Comparison of ENCODE assay signal across 11 cellular contexts in genomic region chr9:77846957-77847574, GRCh38.
A peak's percentile ranks its signal among the peaks of the same experiment; 100 is the strongest.
DNase-seq lines count a peak whose midpoint lies in the region; ATAC-seq and TF ChIP-seq lines count a peak whose summit lies in the region.
"Had no signal": no experiment of that assay in that cellular context is flagged by ENCODE, and none has a peak within 500 bp of the region (broad histone marks: within the 10 kb centered on the region; RNA-seq: fewer than 3 reads in every experiment).

No MANE protein-coding gene starts in this region.

- no peaks in the 10 kb centered on the region for H3K9me3 ChIP-seq in heart right ventricle
- no peaks in the 10 kb centered on the region for H3K9me3 ChIP-seq in smooth muscle cell (replicated peaks; ENCODE audit: low read depth)

- intact Hi-C loops in heart right ventricle (cut with DNase I), result loop anchor here in 3 of 10 donors (2.0 to 10.0 kb wide), 3 partner anchors 185 to 188 kb away; partner anchors contain the start of gene GNAQ (in 2 of the 3)

- peak overlapping the region; percentile 47 for H3K4me2 ChIP-seq in smooth muscle cell

- TF ChIP-seq CTCF in HFFc6 (IDR thresholded peaks at IDR 0.05) (no peak), VCaP (conservative IDR thresholded peaks at IDR 0.05) (no peak), heart right ventricle (IDR thresholded peaks at IDR 0.05) (no peak), smooth muscle cell (IDR thresholded peaks at IDR 0.05; ENCODE audit: borderline replicate concordance, insufficient read depth, poor library complexity, severe bottlenecking) (no peak)

- peaks cover 3 to 82% (median 54%) of the 10 kb centered on the region in 9 donors for H3K4me1 ChIP-seq in heart right ventricle
- H3K4me1 ChIP-seq in smooth muscle cell (ENCODE audit: low read depth), result peaks cover 11% of the 10 kb centered on the region

- H3K27me3 ChIP-seq in heart right ventricle, result no peaks in the 10 kb centered on the region
- H3K27me3 ChIP-seq in smooth muscle cell (ENCODE audit: low read depth), result no peaks in the 10 kb centered on the region

- H3K4me1 Mint-ChIP-seq in HFFc6 (ENCODE audit: low read depth), result peaks cover 15% of the 10 kb centered on the region

- DNase-seq in HFFc6, result peak; percentile 31
- DNase-seq in heart right ventricle, result peak in 1 of 2 donors; percentile 31
- no peak for DNase-seq in smooth muscle cell (lab: John Stamatoyannopoulos, UW; ENCODE audit: unreplicated experiment)
- no peak for DNase-seq in CD1c-positive myeloid dendritic cell (ENCODE audit: extremely low spot score)
- no peak for DNase-seq in activated CD4-positive, CD25-positive, alpha-beta regulatory T cell treated with anti-CD3 and anti-CD28 coated beads, Interleukin-2, amount 50 U/mL, for 72 hours
- no peak for DNase-seq in occipital lobe (lab: John Stamatoyannopoulos, UW)
- DNase-seq: DMS 273 treated with DMSO at 0.1 percent for 48 hours; stimulated activated CD4-positive, alpha-beta T cell treated with anti-CD3 and anti-CD28 coated beads, Interleukin-2, amount 100 ng/mL, for 24 hours had no signal

- no peak overlapping the region for H2AFZ ChIP-seq in smooth muscle cell (ENCODE audit: low read depth)

- H3K9me3 Mint-ChIP-seq in HFFc6, result no peaks in the 10 kb centered on the region
- H3K9me3 Mint-ChIP-seq: T-helper 2 cell treated with Interferon-gamma antibody and Interleukin-4, amounts not matched to agents 5 μg/mL and 100 μg/mL, for 36 hours had no signal

- H3K4me3 ChIP-seq in heart right ventricle, result no peak overlapping the region
- H3K4me3 ChIP-seq in smooth muscle cell, result no peak overlapping the region

- no peaks in the 10 kb centered on the region for H3K36me3 Mint-ChIP-seq in HFFc6 (ENCODE audit: low read depth)

- no peaks in the 10 kb centered on the region; the same call in 1 of the 2 replicates for H3K27me3 Mint-ChIP-seq in HFFc6 (ENCODE audit: insufficient read depth)

- H3K4me3 Mint-ChIP-seq in HFFc6, result peak overlapping the region; percentile 62
- H3K4me3 Mint-ChIP-seq: T-helper 2 cell treated with Interferon-gamma antibody and Interleukin-4, amounts not matched to agents 5 μg/mL and 100 μg/mL, for 36 hours had no signal

- ATAC-seq in heart right ventricle (peak; percentile 41 to 85 (median 72)), HG02571 (IDR thresholded peaks at IDR 0.05; ENCODE audit: unreplicated experiment) (no peak)

- H3K9ac ChIP-seq in smooth muscle cell (ENCODE audit: low read depth), result no peak overlapping the region

- H3K27ac Mint-ChIP-seq in HFFc6, result peak overlapping the region; percentile 86
- H3K27ac Mint-ChIP-seq: T-helper 2 cell treated with Interferon-gamma antibody and Interleukin-4, amounts not matched to agents 5 μg/mL and 100 μg/mL, for 36 hours had no signal

- H3K79me2 ChIP-seq in smooth muscle cell (ENCODE audit: low read depth), result peaks cover 22% of the 10 kb centered on the region

- peaks cover 95% of the 10 kb centered on the region for H4K20me1 ChIP-seq in smooth muscle cell (ENCODE audit: low read depth)

- 55 to 70% methylated on average over 11 of the region's 11 CpGs for WGBS in heart right ventricle, 2 donors
- 72% methylated on average over 11 of the region's 11 CpGs for WGBS in smooth muscle cell (ENCODE audit: low lambda C conversion rate)

- no peaks in the 10 kb centered on the region for H3F3A ChIP-seq in smooth muscle cell (ENCODE audit: low read depth)

- no peaks in the 10 kb centered on the region for H3K36me3 ChIP-seq in heart right ventricle
- no peaks in the 10 kb centered on the region for H3K36me3 ChIP-seq in smooth muscle cell (ENCODE audit: low read depth)

- H3K27ac ChIP-seq in VCaP (peak overlapping the region; percentile 33), heart right ventricle (peak overlapping the region in 8 of 10 donors; percentile 51 to 81 (median 64)), smooth muscle cell (ENCODE audit: low read depth) (no peak overlapping the region)
